ENCODE assay signal across 8 cellular contexts in the genomic region with DNA sequence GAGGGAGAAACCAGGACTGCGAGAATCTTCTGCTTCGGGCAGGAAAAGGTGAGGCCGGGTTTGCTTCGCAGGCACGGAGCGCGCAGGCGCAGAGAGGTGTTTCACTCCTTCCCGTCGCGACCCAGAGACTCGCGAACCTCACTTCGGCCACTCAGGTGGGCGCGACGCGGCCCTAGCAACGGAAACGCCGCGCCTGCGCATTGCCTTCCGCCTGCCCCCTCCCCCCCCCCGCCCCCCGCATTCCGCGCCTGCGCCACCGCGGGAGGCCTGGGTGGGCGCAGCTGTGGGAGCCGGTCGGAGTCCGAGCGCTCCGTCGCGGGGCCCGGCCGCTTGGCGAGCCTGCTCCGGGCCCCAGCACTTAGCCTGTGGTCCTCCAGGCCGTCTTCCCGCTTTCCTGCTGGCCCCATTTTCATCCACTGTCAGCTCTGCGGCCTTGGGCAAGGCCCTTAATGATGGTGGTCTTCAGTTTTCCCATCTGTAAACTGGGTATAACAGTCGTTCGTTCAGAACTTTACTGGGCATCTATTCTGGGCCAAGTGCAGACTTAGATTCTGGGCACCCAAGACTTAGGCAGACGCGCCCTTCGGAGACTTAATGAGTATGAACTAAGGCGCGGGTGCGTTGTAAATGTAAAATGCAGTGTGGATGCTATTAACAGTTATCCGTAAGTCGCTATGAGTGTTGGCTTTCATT.
DNase-seq lines count a peak whose midpoint lies in the region; ATAC-seq and TF ChIP-seq lines count a peak whose summit lies in the region.

No MANE protein-coding gene starts in this region.

- TF ChIP-seq CTCF in astrocyte of the spinal cord (IDR thresholded peaks at IDR 0.05; ENCODE audit: low read depth, low read length) = no peak

- in situ Hi-C loops in astrocyte of the spinal cord (cut with HindIII; ENCODE audit: low sequenced_read_pairs) = no loop called here

- H3K9me3 ChIP-seq in T-helper 17 cell (ENCODE audit: control insufficient read depth, low read length, poor library complexity, severe bottlenecking) = no peaks in the 10 kb centered on the region

- peak; percentile 32 for DNase-seq in AG08396 (ENCODE audit: low spot score)
- DNase-seq in T-helper 17 cell = peak; percentile 18 to 24 (median 20)
- peak; percentile 30 for DNase-seq in astrocyte of the spinal cord (ENCODE audit: low read depth, low spot score)
- peak; percentile 83 for DNase-seq in islet precursor cell
- DNase-seq in stimulated activated CD4-positive, alpha-beta T cell treated with anti-CD3 and anti-CD28 coated beads, Interleukin-1b, Interleukin-23, amount 100 ng/mL, for 24 hours (ENCODE audit: low read depth in 4 of 4, low spot score in 1 of 4) = peak in 3 of 4 experiments; percentile 22 to 27 (median 24)
- DNase-seq in NCI-H69 (lab: John Stamatoyannopoulos, UW) = no peak
- DNase-seq in HEK293T (ENCODE audit: extremely low spot score) = no peak

- peaks cover 10% of the 10 kb centered on the region for H3K36me3 Mint-ChIP-seq in T-helper 17 cell (ENCODE audit: low read depth)

- peaks cover 56% of the 10 kb centered on the region for H3K27me3 Mint-ChIP-seq in T-helper 17 cell

- ATAC-seq in T-helper 17 cell (peak; percentile 63), HG03460 (IDR thresholded peaks at IDR 0.05; ENCODE audit: unreplicated experiment) (no peak)

- H3K4me3 Mint-ChIP-seq in T-helper 17 cell = peak overlapping the region; percentile 82

- CTCF ChIA-PET in HEK293T (lab: Yijun Ruan, JAX) = no interaction called here

- POLR2A ChIA-PET in HEK293T (lab: Yijun Ruan, JAX) = no interaction called here

- peak overlapping the region; percentile 78 for H3K27ac Mint-ChIP-seq in T-helper 17 cell

- peak overlapping the region; percentile 44 for H3K4me3 ChIP-seq in astrocyte of the spinal cord (ENCODE audit: low read depth, low read length)

- H3K4me1 Mint-ChIP-seq in T-helper 17 cell = peaks cover 14% of the 10 kb centered on the region

TF ChIP-seq in HEK293T, 16 proteins besides CTCF, POLR2A, EP300 and RAD21:
- TF ChIP-seq, protein P1, sequence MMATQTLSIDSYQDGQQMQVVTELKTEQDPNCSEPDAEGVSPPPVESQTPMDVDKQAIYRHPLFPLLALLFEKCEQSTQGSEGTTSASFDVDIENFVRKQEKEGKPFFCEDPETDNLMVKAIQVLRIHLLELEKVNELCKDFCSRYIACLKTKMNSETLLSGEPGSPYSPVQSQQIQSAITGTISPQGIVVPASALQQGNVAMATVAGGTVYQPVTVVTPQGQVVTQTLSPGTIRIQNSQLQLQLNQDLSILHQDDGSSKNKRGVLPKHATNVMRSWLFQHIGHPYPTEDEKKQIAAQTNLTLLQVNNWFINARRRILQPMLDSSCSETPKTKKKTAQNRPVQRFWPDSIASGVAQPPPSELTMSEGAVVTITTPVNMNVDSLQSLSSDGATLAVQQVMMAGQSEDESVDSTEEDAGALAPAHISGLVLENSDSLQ (IDR thresholded peaks at IDR 0.05) = no peak
- TF ChIP-seq L3MBTL2 (conservative IDR thresholded peaks at IDR 0.05) = no peak
- TF ChIP-seq FOXA1 (IDR thresholded peaks at IDR 0.05) = no peak
- TF ChIP-seq CTBP1 (IDR thresholded peaks at IDR 0.05; ENCODE audit: borderline replicate concordance) = no peak
- TF ChIP-seq FOXK2 (IDR thresholded peaks at IDR 0.05) = no peak
- TF ChIP-seq SP1 (IDR thresholded peaks at IDR 0.05) = no peak
- no peak for TF ChIP-seq ARNT (IDR thresholded peaks at IDR 0.05)
- no peak for TF ChIP-seq SUZ12 (IDR thresholded peaks at IDR 0.05)
- no peak for TF ChIP-seq BHLHE40 (IDR thresholded peaks at IDR 0.05; ENCODE audit: borderline replicate concordance)
- TF ChIP-seq TARDBP (IDR thresholded peaks at IDR 0.05) = no peak
- TF ChIP-seq LEF1 (IDR thresholded peaks at IDR 0.05; ENCODE audit: borderline replicate concordance) = no peak
- TF ChIP-seq NFRKB (IDR thresholded peaks at IDR 0.05) = no peak
- TF ChIP-seq ELF4 (IDR thresholded peaks at IDR 0.05) = no peak
TF ChIP-seq in HEK293T: peak in this region for 0.

Comparison
In these comparisons a context has a peak if more than half of its experiments do, and no peak if none do; other contexts are left out.
1. DNase-seq: peak in AG08396 (single experiment), T-helper 17 cell (3 of 3), astrocyte of the spinal cord (single experiment), islet precursor cell (single experiment) and stimulated activated CD4-positive, alpha-beta T cell treated with anti-CD3 and anti-CD28 coated beads, Interleukin-1b, Interleukin-23, amount 100 ng/mL, for 24 hours (3 of 4); none in NCI-H69 (single experiment) and HEK293T (single experiment).